Comparison of ENCODE assay signal across 1 cellular context in the genomic region with DNA sequence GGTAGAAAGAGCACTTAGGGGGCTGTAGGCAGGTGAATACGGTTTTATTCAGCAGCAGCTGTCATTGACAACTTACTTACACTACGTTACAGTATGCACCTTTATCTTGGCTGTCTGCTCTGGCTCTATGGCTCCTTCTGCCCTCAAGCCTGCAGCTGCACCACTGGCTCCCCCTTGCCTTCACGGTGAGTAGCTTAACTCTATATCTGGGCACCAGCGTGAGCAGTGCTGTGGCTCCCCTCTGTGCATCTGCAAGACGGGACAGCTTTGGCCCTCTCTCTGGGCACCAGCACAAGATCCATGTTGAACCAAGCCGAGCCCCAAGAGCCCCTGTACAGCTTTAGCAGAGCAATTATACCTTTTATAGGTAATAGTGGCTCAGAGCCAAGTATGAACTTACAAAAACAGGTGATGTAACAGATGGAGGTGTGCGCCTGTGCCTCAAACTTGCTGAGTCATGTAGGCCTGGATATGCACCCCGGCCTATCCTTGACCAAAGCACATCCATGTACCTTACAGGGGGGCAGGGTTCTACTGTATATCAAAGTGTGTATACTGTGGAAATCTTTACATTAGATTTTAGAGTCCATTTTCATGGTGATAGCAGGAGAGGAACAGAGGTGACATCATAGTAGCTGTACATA.
TF ChIP-seq lines count a peak whose summit lies in the region.

No MANE protein-coding gene starts in this region.

TF ChIP-seq in HepG2, 621 proteins besides CTCF, POLR2A, EP300 and RAD21 (continued from another document):
- no peak for TF ChIP-seq RBM39 (IDR thresholded peaks at IDR 0.05; ENCODE audit: low read depth, low read length, poor library complexity, severe bottlenecking)
- TF ChIP-seq NFE2 (CRISPR knock-in tag; IDR thresholded peaks at IDR 0.05), result peak; percentile 41; the same call in 1 of the 2 replicates
- no peak for TF ChIP-seq ZMAT3 (CRISPR knock-in tag; conservative IDR thresholded peaks at IDR 0.05)
- TF ChIP-seq ZNF747 (CRISPR knock-in tag; IDR thresholded peaks at IDR 0.05; ENCODE audit: borderline replicate concordance), result no peak
- TF ChIP-seq ATF7 (IDR thresholded peaks at IDR 0.05), result 0 out of 2 replicates have a peak, but pooled peaks have one; percentile 20
- no peak for TF ChIP-seq ATF7 (CRISPR knock-in tag; IDR thresholded peaks at IDR 0.05)
- TF ChIP-seq, protein P1, sequence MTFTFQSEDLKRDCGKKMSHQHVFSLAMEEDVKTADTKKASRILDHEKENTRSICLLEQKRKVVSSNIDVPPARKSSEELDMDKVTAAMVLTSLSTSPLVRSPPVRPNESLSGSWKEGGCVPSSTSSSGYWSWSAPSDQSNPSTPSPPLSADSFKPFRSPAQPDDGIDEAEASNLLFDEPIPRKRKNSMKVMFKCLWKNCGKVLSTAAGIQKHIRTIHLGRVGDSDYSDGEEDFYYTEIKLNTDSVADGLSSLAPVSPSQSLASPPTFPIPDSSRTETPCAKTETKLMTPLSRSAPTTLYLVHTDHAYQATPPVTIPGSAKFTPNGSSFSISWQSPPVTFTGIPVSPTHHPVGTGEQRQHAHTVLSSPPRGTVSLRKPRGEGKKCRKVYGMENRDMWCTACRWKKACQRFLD (CRISPR knock-in tag; IDR thresholded peaks at IDR 0.05; ENCODE audit: borderline replicate concordance), result no peak
- TF ChIP-seq, protein P2, sequence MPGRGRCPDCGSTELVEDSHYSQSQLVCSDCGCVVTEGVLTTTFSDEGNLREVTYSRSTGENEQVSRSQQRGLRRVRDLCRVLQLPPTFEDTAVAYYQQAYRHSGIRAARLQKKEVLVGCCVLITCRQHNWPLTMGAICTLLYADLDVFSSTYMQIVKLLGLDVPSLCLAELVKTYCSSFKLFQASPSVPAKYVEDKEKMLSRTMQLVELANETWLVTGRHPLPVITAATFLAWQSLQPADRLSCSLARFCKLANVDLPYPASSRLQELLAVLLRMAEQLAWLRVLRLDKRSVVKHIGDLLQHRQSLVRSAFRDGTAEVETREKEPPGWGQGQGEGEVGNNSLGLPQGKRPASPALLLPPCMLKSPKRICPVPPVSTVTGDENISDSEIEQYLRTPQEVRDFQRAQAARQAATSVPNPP (CRISPR knock-in tag; IDR thresholded peaks at IDR 0.05), result no peak
- no peak for TF ChIP-seq HOXD1 (CRISPR knock-in tag; IDR thresholded peaks at IDR 0.05)
- TF ChIP-seq CREB3 (CRISPR knock-in tag; IDR thresholded peaks at IDR 0.05), result no peak
- TF ChIP-seq, protein P3, sequence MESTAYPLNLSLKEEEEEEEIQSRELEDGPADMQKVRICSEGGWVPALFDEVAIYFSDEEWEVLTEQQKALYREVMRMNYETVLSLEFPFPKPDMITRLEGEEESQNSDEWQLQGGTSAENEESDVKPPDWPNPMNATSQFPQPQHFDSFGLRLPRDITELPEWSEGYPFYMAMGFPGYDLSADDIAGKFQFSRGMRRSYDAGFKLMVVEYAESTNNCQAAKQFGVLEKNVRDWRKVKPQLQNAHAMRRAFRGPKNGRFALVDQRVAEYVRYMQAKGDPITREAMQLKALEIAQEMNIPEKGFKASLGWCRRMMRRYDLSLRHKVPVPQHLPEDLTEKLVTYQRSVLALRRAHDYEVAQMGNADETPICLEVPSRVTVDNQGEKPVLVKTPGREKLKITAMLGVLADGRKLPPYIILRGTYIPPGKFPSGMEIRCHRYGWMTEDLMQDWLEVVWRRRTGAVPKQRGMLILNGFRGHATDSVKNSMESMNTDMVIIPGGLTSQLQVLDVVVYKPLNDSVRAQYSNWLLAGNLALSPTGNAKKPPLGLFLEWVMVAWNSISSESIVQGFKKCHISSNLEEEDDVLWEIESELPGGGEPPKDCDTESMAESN (CRISPR knock-in tag; conservative IDR thresholded peaks at IDR 0.05), result no peak
- TF ChIP-seq, protein P4, sequence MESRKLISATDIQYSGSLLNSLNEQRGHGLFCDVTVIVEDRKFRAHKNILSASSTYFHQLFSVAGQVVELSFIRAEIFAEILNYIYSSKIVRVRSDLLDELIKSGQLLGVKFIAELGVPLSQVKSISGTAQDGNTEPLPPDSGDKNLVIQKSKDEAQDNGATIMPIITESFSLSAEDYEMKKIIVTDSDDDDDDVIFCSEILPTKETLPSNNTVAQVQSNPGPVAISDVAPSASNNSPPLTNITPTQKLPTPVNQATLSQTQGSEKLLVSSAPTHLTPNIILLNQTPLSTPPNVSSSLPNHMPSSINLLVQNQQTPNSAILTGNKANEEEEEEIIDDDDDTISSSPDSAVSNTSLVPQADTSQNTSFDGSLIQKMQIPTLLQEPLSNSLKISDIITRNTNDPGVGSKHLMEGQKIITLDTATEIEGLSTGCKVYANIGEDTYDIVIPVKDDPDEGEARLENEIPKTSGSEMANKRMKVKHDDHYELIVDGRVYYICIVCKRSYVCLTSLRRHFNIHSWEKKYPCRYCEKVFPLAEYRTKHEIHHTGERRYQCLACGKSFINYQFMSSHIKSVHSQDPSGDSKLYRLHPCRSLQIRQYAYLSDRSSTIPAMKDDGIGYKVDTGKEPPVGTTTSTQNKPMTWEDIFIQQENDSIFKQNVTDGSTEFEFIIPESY (CRISPR knock-in tag; IDR thresholded peaks at IDR 0.05), result no peak
- no peak for TF ChIP-seq ZZZ3 (CRISPR knock-in tag; IDR thresholded peaks at IDR 0.05; ENCODE audit: borderline replicate concordance)
- TF ChIP-seq FUBP1 (CRISPR knock-in tag; IDR thresholded peaks at IDR 0.05; ENCODE audit: borderline replicate concordance), result no peak
- TF ChIP-seq ZNF674 (CRISPR knock-in tag; IDR thresholded peaks at IDR 0.05; ENCODE audit: low read depth), result no peak
